8 cellular contexts compared by ENCODE assay signal in the genomic region with DNA sequence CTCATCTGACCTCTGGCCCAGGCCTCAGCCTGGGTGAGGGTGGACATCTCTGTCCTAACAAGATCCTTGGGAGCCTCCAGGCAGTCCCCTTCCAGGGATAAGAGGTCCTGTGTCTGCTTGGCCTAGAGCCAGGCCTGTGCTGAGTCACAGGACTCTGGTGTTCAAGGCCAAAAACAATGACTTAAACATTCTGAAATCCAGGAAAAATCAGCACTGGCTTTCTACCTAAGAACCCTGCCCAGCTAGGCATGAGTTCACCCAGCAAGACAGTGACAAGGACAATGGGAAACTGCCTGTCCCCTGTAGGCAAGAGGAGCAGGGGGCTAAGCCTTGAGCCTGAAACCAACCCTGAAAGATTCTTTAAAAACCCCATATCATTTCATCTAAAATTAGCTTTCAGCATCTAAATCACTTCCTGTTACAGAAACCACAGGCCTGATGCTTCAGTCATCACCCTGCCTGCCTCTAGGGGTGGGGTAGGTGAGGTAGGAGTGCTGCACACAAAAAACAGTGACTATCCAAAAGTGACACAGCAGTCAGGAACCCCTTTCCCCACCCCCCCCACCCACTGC. TPM values are rescaled to one million over a fixed set of nuclear protein-coding genes. Genes with fewer than 3 reads are reported as not detected.
A peak's percentile ranks its signal among the peaks of the same experiment; 100 is the strongest.
DNase-seq lines count a peak whose midpoint lies in the region; ATAC-seq lines count a peak whose summit lies in the region.

No MANE protein-coding gene starts in this region.

- peak overlapping the region; percentile 44 to 80 (median 68) for H3K4me3 Mint-ChIP-seq in immature natural killer cell

- no peaks in the 10 kb centered on the region for H3K9me3 Mint-ChIP-seq in immature natural killer cell

- H3K4me1 Mint-ChIP-seq in immature natural killer cell = peaks cover 76 to 78% of the 10 kb centered on the region in 2 donors

- peak; percentile 65 for ATAC-seq in GM19023 (IDR thresholded peaks at IDR 0.05; ENCODE audit: unreplicated experiment)
- peak; percentile 70 for ATAC-seq in HG03159 (IDR thresholded peaks at IDR 0.05; ENCODE audit: unreplicated experiment)

- H3K27ac Mint-ChIP-seq in immature natural killer cell = peak overlapping the region; percentile 77 to 97 (median 90)

- in situ Hi-C loops in ACHN (cut with HindIII; ENCODE audit: low pct_ligation_motif_present, low pct_unique_long_range_greater_than_20kb, low sequenced_read_pairs) = no loop called here
- in situ Hi-C loops in SK-MEL-5 (cut with HindIII; ENCODE audit: low pct_unique_long_range_greater_than_20kb, low sequenced_read_pairs) = no loop called here

- no peaks in the 10 kb centered on the region for H3K36me3 Mint-ChIP-seq in immature natural killer cell

- DNase-seq in ACHN (peak; percentile 67), SK-MEL-5 (ENCODE audit: low read depth, low spot score) (peak; percentile 47), immature natural killer cell (peak; percentile 80 to 87 (median 84)), NCI-H128 (lab: John Stamatoyannopoulos, UW; ENCODE audit: unreplicated experiment) (no peak)
- DNase-seq in activated naive CD8-positive, alpha-beta T cell treated with anti-CD3 and anti-CD28 coated beads, Interleukin-2, amount 50 U/mL, for 16 hours (ENCODE audit: low read depth, low spot score) = peak; percentile 22
- DNase-seq in stimulated activated CD4-positive, alpha-beta T cell treated with anti-CD3 and anti-CD28 coated beads, Interleukin-2, amount 100 ng/mL, for 48 hours = peak; percentile 57 to 58

- peaks cover 9 to 16% (median 9%) of the 10 kb centered on the region in 3 donors for H3K27me3 Mint-ChIP-seq in immature natural killer cell (ENCODE audit: low read depth in 3 of 3)

RNA-seq across cellular contexts. Expression of a gene that starts 29.9 kb away (rescaled TPM):
- total RNA-seq in SK-MEL-5 (2014; rRNA removed; shearing (Covaris generic)) = not detected in 2 replicates
- 0.26 TPM in 1 of 2 replicates, not detected in the other for polyA plus RNA-seq in SK-MEL-5 (2015; cell fraction: cytosol; rRNA removed)
- 0.46 TPM in 1 of 2 replicates, not detected in the other for polyA plus RNA-seq in SK-MEL-5 (2015; cell fraction: nucleus; rRNA removed)
- under 1 TPM in 2 of 3 donors, not detected in 1; 0.43 to 0.86 TPM for polyA plus RNA-seq in immature natural killer cell

RNA-seq across cellular contexts. Expression of a gene that starts 43.0 kb away (rescaled TPM):
- not detected in 2 replicates for total RNA-seq in SK-MEL-5 (2014; rRNA removed; shearing (Covaris generic))
- polyA plus RNA-seq in SK-MEL-5 (2015; cell fraction: cytosol; rRNA removed) = not detected in 2 replicates
- polyA plus RNA-seq in SK-MEL-5 (2015; cell fraction: nucleus; rRNA removed) = not detected in 2 replicates
- under 1 TPM in 1 of 3 donors, not detected in 2; 0.20 TPM for polyA plus RNA-seq in immature natural killer cell
